In the genomic region with DNA sequence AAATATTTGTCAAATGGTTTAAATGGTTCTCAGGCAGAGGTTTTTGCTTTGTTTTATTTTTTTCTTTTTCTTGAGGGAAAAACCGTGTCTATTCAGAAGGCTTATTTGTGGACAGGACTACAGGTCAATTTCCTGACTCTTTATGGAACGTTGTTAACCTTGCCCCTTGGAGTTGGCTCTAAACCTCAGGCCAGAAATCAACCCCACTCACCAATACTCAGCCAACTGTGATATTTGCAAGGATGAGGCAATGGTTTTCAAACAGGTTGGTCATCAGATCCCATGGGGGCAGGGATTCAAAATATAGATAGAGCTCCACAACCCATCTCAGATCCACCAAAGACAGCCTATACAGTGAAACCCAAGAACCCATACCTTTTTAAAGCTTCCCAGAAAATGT, we compare ENCODE assay signal across 1 cellular context.
A peak's percentile ranks its signal among the peaks of the same experiment; 100 is the strongest.
TF ChIP-seq lines count a peak whose summit lies in the region.

No MANE protein-coding gene starts in this region.

TF ChIP-seq in HepG2, 621 proteins besides CTCF, POLR2A, EP300 and RAD21 (continued from another document and continues in another):
- TF ChIP-seq, protein P1, sequence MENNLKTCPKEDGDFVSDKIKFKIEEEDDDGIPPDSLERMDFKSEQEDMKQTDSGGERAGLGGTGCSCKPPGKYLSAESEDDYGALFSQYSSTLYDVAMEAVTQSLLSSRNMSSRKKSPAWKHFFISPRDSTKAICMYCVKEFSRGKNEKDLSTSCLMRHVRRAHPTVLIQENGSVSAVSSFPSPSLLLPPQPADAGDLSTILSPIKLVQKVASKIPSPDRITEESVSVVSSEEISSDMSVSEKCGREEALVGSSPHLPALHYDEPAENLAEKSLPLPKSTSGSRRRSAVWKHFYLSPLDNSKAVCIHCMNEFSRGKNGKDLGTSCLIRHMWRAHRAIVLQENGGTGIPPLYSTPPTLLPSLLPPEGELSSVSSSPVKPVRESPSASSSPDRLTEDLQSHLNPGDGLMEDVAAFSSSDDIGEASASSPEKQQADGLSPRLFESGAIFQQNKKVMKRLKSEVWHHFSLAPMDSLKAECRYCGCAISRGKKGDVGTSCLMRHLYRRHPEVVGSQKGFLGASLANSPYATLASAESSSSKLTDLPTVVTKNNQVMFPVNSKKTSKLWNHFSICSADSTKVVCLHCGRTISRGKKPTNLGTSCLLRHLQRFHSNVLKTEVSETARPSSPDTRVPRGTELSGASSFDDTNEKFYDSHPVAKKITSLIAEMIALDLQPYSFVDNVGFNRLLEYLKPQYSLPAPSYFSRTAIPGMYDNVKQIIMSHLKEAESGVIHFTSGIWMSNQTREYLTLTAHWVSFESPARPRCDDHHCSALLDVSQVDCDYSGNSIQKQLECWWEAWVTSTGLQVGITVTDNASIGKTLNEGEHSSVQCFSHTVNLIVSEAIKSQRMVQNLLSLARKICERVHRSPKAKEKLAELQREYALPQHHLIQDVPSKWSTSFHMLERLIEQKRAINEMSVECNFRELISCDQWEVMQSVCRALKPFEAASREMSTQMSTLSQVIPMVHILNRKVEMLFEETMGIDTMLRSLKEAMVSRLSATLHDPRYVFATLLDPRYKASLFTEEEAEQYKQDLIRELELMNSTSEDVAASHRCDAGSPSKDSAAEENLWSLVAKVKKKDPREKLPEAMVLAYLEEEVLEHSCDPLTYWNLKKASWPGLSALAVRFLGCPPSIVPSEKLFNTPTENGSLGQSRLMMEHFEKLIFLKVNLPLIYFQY (CRISPR knock-in tag; IDR thresholded peaks at IDR 0.05; ENCODE audit: borderline replicate concordance), result no peak
- no peak for TF ChIP-seq ZNF776 (CRISPR knock-in tag; IDR thresholded peaks at IDR 0.05)
- peak; percentile 23; the same call in 1 of the 2 replicates for TF ChIP-seq SIX1 (CRISPR knock-in tag; IDR thresholded peaks at IDR 0.05; ENCODE audit: borderline replicate concordance)
- no peak for TF ChIP-seq PAF1 (CRISPR knock-in tag; IDR thresholded peaks at IDR 0.05)
- peak; percentile 74; the same call in 1 of the 2 replicates for TF ChIP-seq CEBPB (IDR thresholded peaks at IDR 0.05; ENCODE audit: borderline replicate concordance, low read depth, low read length)
- TF ChIP-seq ASH2L (IDR thresholded peaks at IDR 0.05; ENCODE audit: insufficient read length, low read depth, low read length), result no peak
- no peak for TF ChIP-seq ZNF20 (CRISPR knock-in tag; IDR thresholded peaks at IDR 0.05)
- TF ChIP-seq FOXA3 (CRISPR knock-in tag; IDR thresholded peaks at IDR 0.05), result 0 out of 2 replicates have a peak, but pooled peaks have one; percentile 25
- no peak for TF ChIP-seq RXRA (CRISPR knock-in tag; IDR thresholded peaks at IDR 0.05)
- TF ChIP-seq, protein P2, sequence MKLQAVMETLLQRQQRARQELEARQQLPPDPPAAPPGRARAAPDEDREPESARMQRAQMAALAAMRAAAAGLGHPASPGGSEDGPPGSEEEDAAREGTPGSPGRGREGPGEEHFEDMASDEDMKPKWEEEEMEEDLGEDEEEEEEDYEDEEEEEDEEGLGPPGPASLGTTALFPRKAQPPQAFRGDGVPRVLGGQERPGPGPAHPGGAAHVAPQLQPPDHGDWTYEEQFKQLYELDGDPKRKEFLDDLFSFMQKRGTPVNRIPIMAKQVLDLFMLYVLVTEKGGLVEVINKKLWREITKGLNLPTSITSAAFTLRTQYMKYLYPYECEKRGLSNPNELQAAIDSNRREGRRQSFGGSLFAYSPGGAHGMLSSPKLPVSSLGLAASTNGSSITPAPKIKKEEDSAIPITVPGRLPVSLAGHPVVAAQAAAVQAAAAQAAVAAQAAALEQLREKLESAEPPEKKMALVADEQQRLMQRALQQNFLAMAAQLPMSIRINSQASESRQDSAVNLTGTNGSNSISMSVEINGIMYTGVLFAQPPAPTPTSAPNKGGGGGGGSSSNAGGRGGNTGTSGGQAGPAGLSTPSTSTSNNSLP (IDR thresholded peaks at IDR 0.05; ENCODE audit: low read depth, low read length), result no peak
- TF ChIP-seq ZSCAN20 (CRISPR knock-in tag; IDR thresholded peaks at IDR 0.05; ENCODE audit: borderline replicate concordance), result no peak
- TF ChIP-seq THYN1 (CRISPR knock-in tag; IDR thresholded peaks at IDR 0.05; ENCODE audit: borderline replicate concordance, low read depth), result no peak
- no peak for TF ChIP-seq ZNF589 (CRISPR knock-in tag; conservative IDR thresholded peaks at IDR 0.05)
- TF ChIP-seq, protein P3, sequence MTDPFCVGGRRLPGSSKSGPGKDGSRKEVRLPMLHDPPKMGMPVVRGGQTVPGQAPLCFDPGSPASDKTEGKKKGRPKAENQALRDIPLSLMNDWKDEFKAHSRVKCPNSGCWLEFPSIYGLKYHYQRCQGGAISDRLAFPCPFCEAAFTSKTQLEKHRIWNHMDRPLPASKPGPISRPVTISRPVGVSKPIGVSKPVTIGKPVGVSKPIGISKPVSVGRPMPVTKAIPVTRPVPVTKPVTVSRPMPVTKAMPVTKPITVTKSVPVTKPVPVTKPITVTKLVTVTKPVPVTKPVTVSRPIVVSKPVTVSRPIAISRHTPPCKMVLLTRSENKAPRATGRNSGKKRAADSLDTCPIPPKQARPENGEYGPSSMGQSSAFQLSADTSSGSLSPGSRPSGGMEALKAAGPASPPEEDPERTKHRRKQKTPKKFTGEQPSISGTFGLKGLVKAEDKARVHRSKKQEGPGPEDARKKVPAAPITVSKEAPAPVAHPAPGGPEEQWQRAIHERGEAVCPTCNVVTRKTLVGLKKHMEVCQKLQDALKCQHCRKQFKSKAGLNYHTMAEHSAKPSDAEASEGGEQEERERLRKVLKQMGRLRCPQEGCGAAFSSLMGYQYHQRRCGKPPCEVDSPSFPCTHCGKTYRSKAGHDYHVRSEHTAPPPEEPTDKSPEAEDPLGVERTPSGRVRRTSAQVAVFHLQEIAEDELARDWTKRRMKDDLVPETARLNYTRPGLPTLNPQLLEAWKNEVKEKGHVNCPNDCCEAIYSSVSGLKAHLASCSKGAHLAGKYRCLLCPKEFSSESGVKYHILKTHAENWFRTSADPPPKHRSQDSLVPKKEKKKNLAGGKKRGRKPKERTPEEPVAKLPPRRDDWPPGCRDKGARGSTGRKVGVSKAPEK (CRISPR knock-in tag; IDR thresholded peaks at IDR 0.05; ENCODE audit: borderline replicate concordance), result no peak
- no peak for TF ChIP-seq BCL6 (CRISPR knock-in tag; IDR thresholded peaks at IDR 0.05)
- TF ChIP-seq FLYWCH1 (CRISPR knock-in tag; IDR thresholded peaks at IDR 0.05), result no peak
- TF ChIP-seq PLRG1 (conservative IDR thresholded peaks at IDR 0.05), result no peak
- TF ChIP-seq, protein P4, sequence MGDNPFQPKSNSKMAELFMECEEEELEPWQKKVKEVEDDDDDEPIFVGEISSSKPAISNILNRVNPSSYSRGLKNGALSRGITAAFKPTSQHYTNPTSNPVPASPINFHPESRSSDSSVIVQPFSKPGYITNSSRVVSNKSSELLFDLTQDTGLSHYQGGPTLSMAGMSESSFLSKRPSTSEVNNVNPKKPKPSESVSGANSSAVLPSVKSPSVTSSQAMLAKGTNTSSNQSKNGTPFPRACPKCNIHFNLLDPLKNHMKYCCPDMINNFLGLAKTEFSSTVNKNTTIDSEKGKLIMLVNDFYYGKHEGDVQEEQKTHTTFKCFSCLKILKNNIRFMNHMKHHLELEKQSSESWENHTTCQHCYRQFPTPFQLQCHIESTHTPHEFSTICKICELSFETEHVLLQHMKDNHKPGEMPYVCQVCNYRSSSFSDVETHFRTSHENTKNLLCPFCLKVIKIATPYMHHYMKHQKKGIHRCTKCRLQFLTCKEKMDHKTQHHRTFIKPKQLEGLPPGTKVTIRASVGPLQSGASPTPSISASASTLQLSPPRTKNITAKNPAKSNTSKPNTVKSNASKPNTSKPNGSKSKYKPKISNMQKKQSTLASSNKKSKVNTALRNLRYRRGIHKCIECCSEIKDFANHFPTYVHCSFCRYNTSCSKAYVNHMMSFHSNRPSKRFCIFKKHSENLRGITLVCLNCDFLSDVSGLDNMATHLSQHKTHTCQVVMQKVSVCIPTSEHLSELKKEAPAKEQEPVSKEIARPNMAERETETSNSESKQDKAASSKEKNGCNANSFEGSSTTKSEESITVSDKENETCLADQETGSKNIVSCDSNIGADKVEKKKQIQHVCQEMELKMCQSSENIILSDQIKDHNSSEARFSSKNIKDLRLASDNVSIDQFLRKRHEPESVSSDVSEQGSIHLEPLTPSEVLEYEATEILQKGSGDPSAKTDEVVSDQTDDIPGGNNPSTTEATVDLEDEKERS (CRISPR knock-in tag; IDR thresholded peaks at IDR 0.05), result no peak
- TF ChIP-seq NFKB2 (CRISPR knock-in tag; IDR thresholded peaks at IDR 0.05; ENCODE audit: borderline replicate concordance), result no peak
- TF ChIP-seq NFE2L2 (IDR thresholded peaks at IDR 0.05; ENCODE audit: low read length), result no peak
- TF ChIP-seq NR2F6 (IDR thresholded peaks at IDR 0.05), result peak; percentile 54
- peak; percentile 38; the same call in 1 of the 2 replicates for TF ChIP-seq NR2F6 (CRISPR knock-in tag; IDR thresholded peaks at IDR 0.05)
- TF ChIP-seq, protein P5, sequence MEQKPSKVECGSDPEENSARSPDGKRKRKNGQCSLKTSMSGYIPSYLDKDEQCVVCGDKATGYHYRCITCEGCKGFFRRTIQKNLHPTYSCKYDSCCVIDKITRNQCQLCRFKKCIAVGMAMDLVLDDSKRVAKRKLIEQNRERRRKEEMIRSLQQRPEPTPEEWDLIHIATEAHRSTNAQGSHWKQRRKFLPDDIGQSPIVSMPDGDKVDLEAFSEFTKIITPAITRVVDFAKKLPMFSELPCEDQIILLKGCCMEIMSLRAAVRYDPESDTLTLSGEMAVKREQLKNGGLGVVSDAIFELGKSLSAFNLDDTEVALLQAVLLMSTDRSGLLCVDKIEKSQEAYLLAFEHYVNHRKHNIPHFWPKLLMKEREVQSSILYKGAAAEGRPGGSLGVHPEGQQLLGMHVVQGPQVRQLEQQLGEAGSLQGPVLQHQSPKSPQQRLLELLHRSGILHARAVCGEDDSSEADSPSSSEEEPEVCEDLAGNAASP (CRISPR knock-in tag; IDR thresholded peaks at IDR 0.05; ENCODE audit: borderline replicate concordance), result no peak
- TF ChIP-seq ZNF749 (CRISPR knock-in tag; IDR thresholded peaks at IDR 0.05; ENCODE audit: borderline replicate concordance), result no peak
- no peak for TF ChIP-seq MATR3 (CRISPR knock-in tag; IDR thresholded peaks at IDR 0.05)
- no peak for TF ChIP-seq TBX3 (IDR thresholded peaks at IDR 0.05; ENCODE audit: borderline replicate concordance)
- TF ChIP-seq, protein P6, sequence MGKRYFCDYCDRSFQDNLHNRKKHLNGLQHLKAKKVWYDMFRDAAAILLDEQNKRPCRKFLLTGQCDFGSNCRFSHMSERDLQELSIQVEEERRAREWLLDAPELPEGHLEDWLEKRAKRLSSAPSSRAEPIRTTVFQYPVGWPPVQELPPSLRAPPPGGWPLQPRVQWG (CRISPR knock-in tag; IDR thresholded peaks at IDR 0.05; ENCODE audit: borderline replicate concordance, low read depth), result no peak
- TF ChIP-seq NFATC3 (CRISPR knock-in tag; IDR thresholded peaks at IDR 0.05), result no peak
- TF ChIP-seq, protein P7, sequence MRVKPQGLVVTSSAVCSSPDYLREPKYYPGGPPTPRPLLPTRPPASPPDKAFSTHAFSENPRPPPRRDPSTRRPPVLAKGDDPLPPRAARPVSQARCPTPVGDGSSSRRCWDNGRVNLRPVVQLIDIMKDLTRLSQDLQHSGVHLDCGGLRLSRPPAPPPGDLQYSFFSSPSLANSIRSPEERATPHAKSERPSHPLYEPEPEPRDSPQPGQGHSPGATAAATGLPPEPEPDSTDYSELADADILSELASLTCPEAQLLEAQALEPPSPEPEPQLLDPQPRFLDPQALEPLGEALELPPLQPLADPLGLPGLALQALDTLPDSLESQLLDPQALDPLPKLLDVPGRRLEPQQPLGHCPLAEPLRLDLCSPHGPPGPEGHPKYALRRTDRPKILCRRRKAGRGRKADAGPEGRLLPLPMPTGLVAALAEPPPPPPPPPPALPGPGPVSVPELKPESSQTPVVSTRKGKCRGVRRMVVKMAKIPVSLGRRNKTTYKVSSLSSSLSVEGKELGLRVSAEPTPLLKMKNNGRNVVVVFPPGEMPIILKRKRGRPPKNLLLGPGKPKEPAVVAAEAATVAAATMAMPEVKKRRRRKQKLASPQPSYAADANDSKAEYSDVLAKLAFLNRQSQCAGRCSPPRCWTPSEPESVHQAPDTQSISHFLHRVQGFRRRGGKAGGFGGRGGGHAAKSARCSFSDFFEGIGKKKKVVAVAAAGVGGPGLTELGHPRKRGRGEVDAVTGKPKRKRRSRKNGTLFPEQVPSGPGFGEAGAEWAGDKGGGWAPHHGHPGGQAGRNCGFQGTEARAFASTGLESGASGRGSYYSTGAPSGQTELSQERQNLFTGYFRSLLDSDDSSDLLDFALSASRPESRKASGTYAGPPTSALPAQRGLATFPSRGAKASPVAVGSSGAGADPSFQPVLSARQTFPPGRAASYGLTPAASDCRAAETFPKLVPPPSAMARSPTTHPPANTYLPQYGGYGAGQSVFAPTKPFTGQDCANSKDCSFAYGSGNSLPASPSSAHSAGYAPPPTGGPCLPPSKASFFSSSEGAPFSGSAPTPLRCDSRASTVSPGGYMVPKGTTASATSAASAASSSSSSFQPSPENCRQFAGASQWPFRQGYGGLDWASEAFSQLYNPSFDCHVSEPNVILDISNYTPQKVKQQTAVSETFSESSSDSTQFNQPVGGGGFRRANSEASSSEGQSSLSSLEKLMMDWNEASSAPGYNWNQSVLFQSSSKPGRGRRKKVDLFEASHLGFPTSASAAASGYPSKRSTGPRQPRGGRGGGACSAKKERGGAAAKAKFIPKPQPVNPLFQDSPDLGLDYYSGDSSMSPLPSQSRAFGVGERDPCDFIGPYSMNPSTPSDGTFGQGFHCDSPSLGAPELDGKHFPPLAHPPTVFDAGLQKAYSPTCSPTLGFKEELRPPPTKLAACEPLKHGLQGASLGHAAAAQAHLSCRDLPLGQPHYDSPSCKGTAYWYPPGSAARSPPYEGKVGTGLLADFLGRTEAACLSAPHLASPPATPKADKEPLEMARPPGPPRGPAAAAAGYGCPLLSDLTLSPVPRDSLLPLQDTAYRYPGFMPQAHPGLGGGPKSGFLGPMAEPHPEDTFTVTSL (CRISPR knock-in tag; IDR thresholded peaks at IDR 0.05; ENCODE audit: borderline replicate concordance), result 0 out of 2 replicates have a peak, but pooled peaks have one; percentile 51
- no peak for TF ChIP-seq ZNF510 (CRISPR knock-in tag; IDR thresholded peaks at IDR 0.05; ENCODE audit: low read depth)
- TF ChIP-seq, protein P8, sequence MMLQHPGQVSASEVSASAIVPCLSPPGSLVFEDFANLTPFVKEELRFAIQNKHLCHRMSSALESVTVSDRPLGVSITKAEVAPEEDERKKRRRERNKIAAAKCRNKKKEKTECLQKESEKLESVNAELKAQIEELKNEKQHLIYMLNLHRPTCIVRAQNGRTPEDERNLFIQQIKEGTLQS (CRISPR knock-in tag; IDR thresholded peaks at IDR 0.05), result 0 out of 2 replicates have a peak, but pooled peaks have one; percentile 51
- TF ChIP-seq ZMYM4 (CRISPR knock-in tag; IDR thresholded peaks at IDR 0.05), result 0 out of 2 replicates have a peak, but pooled peaks have one; percentile 29
- TF ChIP-seq, protein P9, sequence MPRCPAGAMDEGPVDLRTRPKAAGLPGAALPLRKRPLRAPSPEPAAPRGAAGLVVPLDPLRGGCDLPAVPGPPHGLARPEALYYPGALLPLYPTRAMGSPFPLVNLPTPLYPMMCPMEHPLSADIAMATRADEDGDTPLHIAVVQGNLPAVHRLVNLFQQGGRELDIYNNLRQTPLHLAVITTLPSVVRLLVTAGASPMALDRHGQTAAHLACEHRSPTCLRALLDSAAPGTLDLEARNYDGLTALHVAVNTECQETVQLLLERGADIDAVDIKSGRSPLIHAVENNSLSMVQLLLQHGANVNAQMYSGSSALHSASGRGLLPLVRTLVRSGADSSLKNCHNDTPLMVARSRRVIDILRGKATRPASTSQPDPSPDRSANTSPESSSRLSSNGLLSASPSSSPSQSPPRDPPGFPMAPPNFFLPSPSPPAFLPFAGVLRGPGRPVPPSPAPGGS (CRISPR knock-in tag; IDR thresholded peaks at IDR 0.05), result no peak
- TF ChIP-seq ZNF792 (CRISPR knock-in tag; IDR thresholded peaks at IDR 0.05), result no peak
- peak; percentile 30; the same call in 1 of the 2 replicates for TF ChIP-seq ATF7 (IDR thresholded peaks at IDR 0.05)
- TF ChIP-seq ATF7 (CRISPR knock-in tag; IDR thresholded peaks at IDR 0.05), result no peak
